25 cellular contexts compared by ENCODE assay signal in the genomic region with DNA sequence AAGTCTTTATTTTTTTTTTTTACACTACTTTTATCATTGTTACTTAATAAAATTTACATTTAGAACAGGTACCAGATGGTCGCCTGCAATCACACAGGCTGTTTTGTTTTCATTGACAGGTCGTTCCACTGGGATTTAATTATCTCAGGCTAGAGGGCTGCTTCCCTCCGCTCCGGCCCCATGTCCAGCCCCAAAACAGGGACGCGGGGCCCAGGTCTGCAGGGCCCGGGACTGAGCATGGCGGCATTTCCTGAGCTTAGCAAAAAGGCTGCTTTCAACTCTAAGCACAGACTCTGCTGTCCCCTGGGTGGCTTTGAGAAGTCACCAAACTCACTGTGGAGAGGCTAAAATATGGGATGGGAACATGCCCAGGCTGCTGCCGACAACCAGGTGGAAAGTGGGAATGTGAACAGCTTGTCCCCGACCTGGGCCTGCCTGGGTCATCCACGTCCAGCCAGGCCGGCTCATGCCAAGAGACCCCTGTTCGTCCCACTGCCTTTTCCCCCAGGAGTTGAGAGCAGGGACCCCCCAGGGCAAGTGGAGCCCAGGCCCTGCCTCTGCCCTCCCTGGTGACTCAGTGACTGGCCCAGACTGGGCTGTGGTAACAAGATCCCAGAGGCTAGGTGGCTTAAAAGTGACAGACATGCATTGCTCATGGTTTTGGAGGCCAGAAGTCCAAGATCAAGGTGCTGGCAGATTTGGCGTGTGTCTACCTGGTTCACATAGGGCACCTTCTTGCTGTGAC.
"Had no signal": no experiment of that assay in that cellular context is flagged by ENCODE, and none has a peak within 500 bp of the region (broad histone marks: within the 10 kb centered on the region; RNA-seq: fewer than 3 reads in every experiment).

No MANE protein-coding gene starts in this region.

- H3K9me3 Mint-ChIP-seq: activated CD4-positive, alpha-beta memory T cell treated with anti-CD3 and anti-CD28 coated beads, Interleukin-2, amount 10 ng/mL, durations not matched to agents 7 days and 5 days; activated CD4-positive, alpha-beta T cell treated with anti-CD3 and anti-CD28 coated beads, Interleukin-2, amount 10 ng/mL, durations not matched to agents 24 days and 14 days; activated naive CD4-positive, alpha-beta T cell treated with anti-CD3 and anti-CD28 coated beads, Interleukin-2, amount 50 U/mL, for 24 hours; activated T-cell treated with anti-CD3 and anti-CD28 coated beads, Interleukin-2, amount 50 U/mL, for 24 hours; natural killer cell treated with Interleukin-12 subunit alpha and Interleukin-12 subunit beta and Interleukin-15 and Interleukin-18, amount 100 ng/mL, for 72 hours; stimulated activated naive B cell treated with anti-CD40 and anti-IgM and Interleukin-4, amounts not matched to agents 10 μg/mL and 1 μg/mL and 100 μg/mL, for 72 hours had no signal

- ATAC-seq: activated CD4-positive, CD25-positive, alpha-beta regulatory T cell treated with anti-CD3 and anti-CD28 coated beads, Interleukin-2, amount 50 U/mL, for 24 hours; mucosa of descending colon; natural killer cell treated with Interleukin-12 subunit alpha and Interleukin-12 subunit beta and Interleukin-15 and Interleukin-18, amount 100 ng/mL, for 72 hours; stimulated activated naive B cell treated with anti-CD40 and anti-IgM and Interleukin-4, amounts not matched to agents 10 μg/mL and 1 μg/mL and 100 μg/mL, for 72 hours had no signal

- H3K4me1 ChIP-seq: left lung, sigmoid colon, upper lobe of left lung had no signal

- H3K9me3 ChIP-seq: left lung, mucosa of descending colon, sigmoid colon, stomach, thyroid gland, upper lobe of left lung had no signal

- DNase-seq: activated CD4-positive, alpha-beta memory T cell treated with anti-CD3 and anti-CD28 coated beads, Interleukin-2, amount 10 ng/mL, durations not matched to agents 7 days and 5 days; activated CD4-positive, alpha-beta T cell treated with anti-CD3 and anti-CD28 coated beads, Interleukin-2, amount 10 ng/mL, durations not matched to agents 24 days and 14 days; activated CD8-positive, alpha-beta memory T cell treated with anti-CD3 and anti-CD28 coated beads, Interleukin-2, amount 50 U/mL, for 48 hours; activated T-cell treated with anti-CD3 and anti-CD28 coated beads, Interleukin-2, amount 50 U/mL, for 24 hours; anterior cingulate cortex; dorsolateral prefrontal cortex; effector memory CD4-positive, alpha-beta T cell; mucosa of descending colon; retina; sigmoid colon; small intestine; stimulated activated CD4-positive, alpha-beta T cell treated with anti-CD3 and anti-CD28 coated beads, Interleukin-2, amount 100 ng/mL, for 24 hours; stimulated activated naive B cell treated with anti-CD40 and anti-IgM and Interleukin-4, amounts not matched to agents 10 μg/mL and 1 μg/mL and 100 μg/mL, for 72 hours; thyroid gland; WERI-Rb-1 had no signal

- H3K27me3 Mint-ChIP-seq: activated CD4-positive, alpha-beta memory T cell treated with anti-CD3 and anti-CD28 coated beads, Interleukin-2, amount 10 ng/mL, durations not matched to agents 7 days and 5 days; activated CD4-positive, alpha-beta T cell treated with anti-CD3 and anti-CD28 coated beads, Interleukin-2, amount 10 ng/mL, durations not matched to agents 24 days and 14 days; progenitor cell of endocrine pancreas had no signal

- H3K4me3 ChIP-seq: coronary artery, dorsolateral prefrontal cortex, left lung, lung, mucosa of descending colon, sigmoid colon, stomach, thyroid gland, upper lobe of left lung had no signal

- H3K36me3 ChIP-seq: left lung, sigmoid colon, thyroid gland, upper lobe of left lung, WERI-Rb-1 had no signal

- H3K27ac Mint-ChIP-seq: activated CD4-positive, alpha-beta memory T cell treated with anti-CD3 and anti-CD28 coated beads, Interleukin-2, amount 10 ng/mL, durations not matched to agents 7 days and 5 days; activated CD4-positive, alpha-beta T cell treated with anti-CD3 and anti-CD28 coated beads, Interleukin-2, amount 10 ng/mL, durations not matched to agents 24 days and 14 days; activated naive CD4-positive, alpha-beta T cell treated with anti-CD3 and anti-CD28 coated beads, Interleukin-2, amount 50 U/mL, for 24 hours; activated T-cell treated with anti-CD3 and anti-CD28 coated beads, Interleukin-2, amount 50 U/mL, for 24 hours; natural killer cell treated with Interleukin-12 subunit alpha and Interleukin-12 subunit beta and Interleukin-15 and Interleukin-18, amount 100 ng/mL, for 72 hours; progenitor cell of endocrine pancreas; stimulated activated naive B cell treated with anti-CD40 and anti-IgM and Interleukin-4, amounts not matched to agents 10 μg/mL and 1 μg/mL and 100 μg/mL, for 72 hours had no signal

- H3K4me1 Mint-ChIP-seq: activated CD4-positive, alpha-beta memory T cell treated with anti-CD3 and anti-CD28 coated beads, Interleukin-2, amount 10 ng/mL, durations not matched to agents 7 days and 5 days; activated CD4-positive, alpha-beta T cell treated with anti-CD3 and anti-CD28 coated beads, Interleukin-2, amount 10 ng/mL, durations not matched to agents 24 days and 14 days; activated naive CD4-positive, alpha-beta T cell treated with anti-CD3 and anti-CD28 coated beads, Interleukin-2, amount 50 U/mL, for 24 hours; stimulated activated naive B cell treated with anti-CD40 and anti-IgM and Interleukin-4, amounts not matched to agents 10 μg/mL and 1 μg/mL and 100 μg/mL, for 72 hours had no signal

- H3K27ac ChIP-seq: coronary artery, dorsolateral prefrontal cortex, left lung, sigmoid colon, upper lobe of left lung, WERI-Rb-1 had no signal

- H3K36me3 Mint-ChIP-seq: activated naive CD4-positive, alpha-beta T cell treated with anti-CD3 and anti-CD28 coated beads, Interleukin-2, amount 50 U/mL, for 24 hours; brain; natural killer cell treated with Interleukin-12 subunit alpha and Interleukin-12 subunit beta and Interleukin-15 and Interleukin-18, amount 100 ng/mL, for 72 hours; stimulated activated naive B cell treated with anti-CD40 and anti-IgM and Interleukin-4, amounts not matched to agents 10 μg/mL and 1 μg/mL and 100 μg/mL, for 72 hours had no signal

- H3K27me3 ChIP-seq: left lung, sigmoid colon, stomach, thyroid gland, upper lobe of left lung had no signal

- H3K4me3 Mint-ChIP-seq: activated CD4-positive, alpha-beta memory T cell treated with anti-CD3 and anti-CD28 coated beads, Interleukin-2, amount 10 ng/mL, durations not matched to agents 7 days and 5 days; activated CD4-positive, alpha-beta T cell treated with anti-CD3 and anti-CD28 coated beads, Interleukin-2, amount 10 ng/mL, durations not matched to agents 24 days and 14 days; activated naive CD4-positive, alpha-beta T cell treated with anti-CD3 and anti-CD28 coated beads, Interleukin-2, amount 50 U/mL, for 24 hours; activated T-cell treated with anti-CD3 and anti-CD28 coated beads, Interleukin-2, amount 50 U/mL, for 24 hours; brain; natural killer cell treated with Interleukin-12 subunit alpha and Interleukin-12 subunit beta and Interleukin-15 and Interleukin-18, amount 100 ng/mL, for 72 hours; stimulated activated naive B cell treated with anti-CD40 and anti-IgM and Interleukin-4, amounts not matched to agents 10 μg/mL and 1 μg/mL and 100 μg/mL, for 72 hours had no signal
